8 cellular contexts compared by ENCODE assay signal in genomic region chr3:99753268-99753975, GRCh38.
DNase-seq lines count a peak whose midpoint lies in the region; ATAC-seq, FAIRE-seq and TF ChIP-seq lines count a peak whose summit lies in the region.

No MANE protein-coding gene starts in this region.

- peak; percentile 81 for FAIRE-seq in endometrium (lab: Jason Lieb, UNC)

- DNase-seq in AG04450 (ENCODE audit: low read depth, low spot score) (peak; percentile 63), GM03348 (ENCODE audit: low spot score) (peak; percentile 54), HCEC 1CT (peak; percentile 83), midbrain (lab: John Stamatoyannopoulos, UW) (peak; percentile 56)
- DNase-seq in activated CD4-positive, CD25-positive, alpha-beta regulatory T cell treated with anti-CD3 and anti-CD28 coated beads, Interleukin-2, amount 50 U/mL, for 72 hours: no peak

- H3K9ac ChIP-seq in Loucy (ENCODE audit: low read depth, low read length, poor library complexity, severe bottlenecking): no peak overlapping the region

- no peaks in the 10 kb centered on the region for H3K27me3 ChIP-seq in AG04450 (ENCODE audit: control insufficient read depth, insufficient read depth, low read length)
- peaks cover 5% of the 10 kb centered on the region for H3K27me3 ChIP-seq in Loucy (ENCODE audit: insufficient read depth, low read length, poor library complexity, severe bottlenecking)

- H3K9me2 ChIP-seq in Loucy (replicated peaks; ENCODE audit: low read depth, low read length): no peaks in the 10 kb centered on the region

- POLR2A ChIA-PET in AG04450 (lab: Yijun Ruan, JAX): no interaction called here

- H3K4me2 ChIP-seq in Loucy (ENCODE audit: low read depth, low read length, poor library complexity, severe bottlenecking): no peak overlapping the region

- no peaks in the 10 kb centered on the region for H3K36me3 ChIP-seq in Loucy (ENCODE audit: insufficient read depth, low read length)

- H3F3A ChIP-seq in Loucy (ENCODE audit: low read depth): no peaks in the 10 kb centered on the region

- H3K4me3 ChIP-seq in AG04450 (ENCODE audit: low read depth, low read length): no peak overlapping the region
- H3K4me3 ChIP-seq in Loucy (ENCODE audit: low read length, poor library complexity, severe bottlenecking): no peak overlapping the region

- TF ChIP-seq CTCF in AG04450 (IDR thresholded peaks at IDR 0.05; ENCODE audit: low read depth, low read length): peak; percentile 84
- TF ChIP-seq CTCF in Loucy (conservative IDR thresholded peaks at IDR 0.05; ENCODE audit: low read length): peak; percentile 87

- H3K9me3 ChIP-seq in AG04450 (ENCODE audit: control insufficient read depth, insufficient read depth, low read length): no peaks in the 10 kb centered on the region
- H3K9me3 ChIP-seq in Loucy (ENCODE audit: insufficient read depth, low read depth, low read length): no peaks in the 10 kb centered on the region

- H3K79me2 ChIP-seq in Loucy (ENCODE audit: insufficient read depth, low read length): no peaks in the 10 kb centered on the region

- H4K20me1 ChIP-seq in Loucy (ENCODE audit: insufficient read depth, low read length, poor library complexity, severe bottlenecking): no peaks in the 10 kb centered on the region

- peak; percentile 92 for ATAC-seq in SK-N-SH treated with all-trans-retinoic acid at 6 μM for 48 hours

- no peaks in the 10 kb centered on the region for H3K4me1 ChIP-seq in Loucy (ENCODE audit: insufficient read depth, low read length, poor library complexity, severe bottlenecking)

- peak overlapping the region; percentile 44; the same call in 1 of the 2 replicates for H2AFZ ChIP-seq in Loucy (ENCODE audit: low read length)

- CTCF ChIA-PET in AG04450 (lab: Charles Lee): interaction anchor here (0.6 to 5.0 kb wide), 23 partner anchors 26 to 759 kb away, joined by 3 to 39 read pairs (median 5); partner anchors contain the start of gene COL8A1

- H3K27ac ChIP-seq in AG04450 (ENCODE audit: low read depth, low read length): no peak overlapping the region

TF ChIP-seq in SK-N-SH treated with all-trans-retinoic acid at 6 μM for 48 hours, 23 proteins besides CTCF, POLR2A, EP300 and RAD21:
- no peak for TF ChIP-seq ISL1 (CRISPR knock-in tag; IDR thresholded peaks at IDR 0.05)
TF ChIP-seq in SK-N-SH treated with all-trans-retinoic acid at 6 μM for 48 hours: peak in this region for 0.
